22 cellular contexts compared by ENCODE assay signal in the genomic region with DNA sequence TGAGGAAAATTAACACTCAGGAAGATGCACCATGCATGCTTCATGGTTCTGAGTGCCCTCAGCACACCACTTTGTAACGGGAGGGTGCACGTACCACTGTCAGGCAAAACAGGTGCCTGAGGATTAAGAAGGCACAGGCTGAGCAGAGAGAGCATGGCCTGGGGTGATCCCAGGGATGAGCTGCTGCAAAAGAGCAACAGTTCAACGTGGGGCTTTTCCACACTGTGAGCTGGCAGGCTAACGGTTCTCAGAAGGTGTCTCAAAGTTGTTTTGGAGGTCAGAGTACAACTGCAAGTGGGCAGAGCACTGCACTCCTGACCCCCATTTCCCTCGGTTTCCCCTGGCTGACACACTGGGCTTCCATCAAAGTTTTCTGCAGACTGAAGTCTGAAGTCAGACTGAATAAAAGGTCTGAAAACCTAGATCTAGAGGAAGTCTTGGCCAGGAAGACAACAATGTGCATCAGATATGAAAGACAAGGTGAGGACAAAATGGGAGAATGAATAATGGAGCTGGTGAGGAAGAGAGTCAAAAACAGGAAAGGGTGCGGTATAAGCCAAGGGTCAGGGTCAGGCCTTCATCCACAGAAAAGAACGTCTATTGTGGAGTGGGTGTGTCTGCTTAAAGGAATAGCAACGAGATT. TPM values are rescaled to one million over a fixed set of nuclear protein-coding genes. Genes with fewer than 3 reads are reported as not detected.
DNase-seq lines count a peak whose midpoint lies in the region; ATAC-seq and TF ChIP-seq lines count a peak whose summit lies in the region.
"Had no signal": no experiment of that assay in that cellular context is flagged by ENCODE, and none has a peak within 500 bp of the region (broad histone marks: within the 10 kb centered on the region; RNA-seq: fewer than 3 reads in every experiment).

No MANE protein-coding gene starts in this region.

- H3K4me1 ChIP-seq in heart right ventricle (peaks cover 11 to 63% (median 34%) of the 10 kb centered on the region in 9 donors), uterus (no peaks in the 10 kb centered on the region)

- H3K4me1 Mint-ChIP-seq in T-helper 2 cell treated with Interferon-gamma antibody and Interleukin-4, amounts not matched to agents 5 μg/mL and 100 μg/mL, for 36 hours (ENCODE audit: low read depth), result peaks cover 16% of the 10 kb centered on the region
- H3K4me1 Mint-ChIP-seq in nephron progenitor cell, result peaks cover 29% of the 10 kb centered on the region
- H3K4me1 Mint-ChIP-seq in activated CD8-positive, alpha-beta T cell treated with anti-CD3 and anti-CD28 coated beads for 36 hours (ENCODE audit: low read depth), result peaks cover 15% of the 10 kb centered on the region

- no peak overlapping the region for H3K4me3 Mint-ChIP-seq in T-helper 2 cell treated with Interferon-gamma antibody and Interleukin-4, amounts not matched to agents 5 μg/mL and 100 μg/mL, for 36 hours
- no peak overlapping the region for H3K4me3 Mint-ChIP-seq in nephron progenitor cell
- no peak overlapping the region for H3K4me3 Mint-ChIP-seq in activated CD8-positive, alpha-beta T cell treated with anti-CD3 and anti-CD28 coated beads for 36 hours
- H3K4me3 Mint-ChIP-seq: activated T-helper 1 cell treated with anti-CD3 and anti-CD28 coated beads, Interleukin-12 subunit alpha, Interleukin-12 subunit beta, Interleukin-2, Interleukin-4 antibody, amounts not matched to agents 30 ng/mL and 10 ng/mL and 1 ng/mL, durations not matched to agents 14 hours and 24 hours and 36 hours; effector memory CD8-positive, alpha-beta T cell; stimulated activated effector memory CD8-positive, alpha-beta T cell treated with anti-CD3 and anti-CD28 coated beads, Interleukin-12 subunit alpha, Interleukin-12 subunit beta, amount 100 ng/mL, for 72 hours; type B pancreatic cell had no signal

- H3K27me3 ChIP-seq in heart right ventricle (no peaks in the 10 kb centered on the region), uterus (no peaks in the 10 kb centered on the region)
- H3K27me3 ChIP-seq: MG63 had no signal

- 42 to 43% methylated on average over 8 of the region's 8 CpGs for WGBS in heart right ventricle, 2 donors

- CTCF ChIA-PET in activated CD8-positive, alpha-beta T cell treated with anti-CD3 and anti-CD28 coated beads for 36 hours (lab: Charles Lee), result no interaction called here

- peak overlapping the region; percentile 35 for H3K27ac Mint-ChIP-seq in T-helper 2 cell treated with Interferon-gamma antibody and Interleukin-4, amounts not matched to agents 5 μg/mL and 100 μg/mL, for 36 hours
- peak overlapping the region; percentile 31 for H3K27ac Mint-ChIP-seq in nephron progenitor cell
- H3K27ac Mint-ChIP-seq in activated CD8-positive, alpha-beta T cell treated with anti-CD3 and anti-CD28 coated beads for 36 hours, result no peak overlapping the region
- H3K27ac Mint-ChIP-seq: activated T-helper 1 cell treated with anti-CD3 and anti-CD28 coated beads, Interleukin-12 subunit alpha, Interleukin-12 subunit beta, Interleukin-2, Interleukin-4 antibody, amounts not matched to agents 30 ng/mL and 10 ng/mL and 1 ng/mL, durations not matched to agents 14 hours and 24 hours and 36 hours; effector memory CD8-positive, alpha-beta T cell; stimulated activated effector memory CD8-positive, alpha-beta T cell treated with anti-CD3 and anti-CD28 coated beads, Interleukin-12 subunit alpha, Interleukin-12 subunit beta, amount 100 ng/mL, for 72 hours; type B pancreatic cell had no signal

- H3K4me3 ChIP-seq in heart right ventricle, result no peak overlapping the region
- H3K4me3 ChIP-seq in uterus, result no peak overlapping the region
- H3K4me3 ChIP-seq: MG63, PC-9 had no signal

- no peak for TF ChIP-seq CTCF in heart right ventricle (IDR thresholded peaks at IDR 0.05)
- no peak for TF ChIP-seq CTCF in nephron progenitor cell (IDR thresholded peaks at IDR 0.05)
- no peak for TF ChIP-seq CTCF in uterus (IDR thresholded peaks at IDR 0.05)
- no peak for TF ChIP-seq CTCF in activated CD8-positive, alpha-beta T cell treated with anti-CD3 and anti-CD28 coated beads for 36 hours (IDR thresholded peaks at IDR 0.05)
- TF ChIP-seq CTCF in GM10266 (IDR thresholded peaks at IDR 0.05; ENCODE audit: control insufficient read depth, insufficient read depth, low read depth, missing control alignments), result no peak
- no peak for TF ChIP-seq CTCF in GM13977 (IDR thresholded peaks at IDR 0.05; ENCODE audit: extremely low read depth, insufficient read depth, missing control alignments)

- ATAC-seq in heart right ventricle, result peak in 7 of 8 donors; percentile 51 to 82 (median 70)
- no peak for ATAC-seq in activated CD8-positive, alpha-beta T cell treated with anti-CD3 and anti-CD28 coated beads for 36 hours
- ATAC-seq: effector memory CD8-positive, alpha-beta T cell; stimulated activated effector memory CD8-positive, alpha-beta T cell treated with anti-CD3 and anti-CD28 coated beads, Interleukin-12 subunit alpha, Interleukin-12 subunit beta, amount 100 ng/mL, for 72 hours had no signal

- H3K27me3 Mint-ChIP-seq in T-helper 2 cell treated with Interferon-gamma antibody and Interleukin-4, amounts not matched to agents 5 μg/mL and 100 μg/mL, for 36 hours (ENCODE audit: low read depth), result no peaks in the 10 kb centered on the region
- H3K27me3 Mint-ChIP-seq in nephron progenitor cell (ENCODE audit: low read depth, poor library complexity), result no peaks in the 10 kb centered on the region
- no peaks in the 10 kb centered on the region for H3K27me3 Mint-ChIP-seq in activated CD8-positive, alpha-beta T cell treated with anti-CD3 and anti-CD28 coated beads for 36 hours
- H3K27me3 Mint-ChIP-seq: effector memory CD8-positive, alpha-beta T cell; type B pancreatic cell had no signal

- POLR2A ChIA-PET in activated CD8-positive, alpha-beta T cell treated with anti-CD3 and anti-CD28 coated beads for 36 hours (lab: Charles Lee), result no interaction called here

- in situ Hi-C loops in GM13977 (cut with MboI; ENCODE audit: low pct_unique_long_range_greater_than_20kb, low sequenced_read_pairs, unreplicated experiment), result no loop called here

- intact Hi-C loops in heart right ventricle (cut with DNase I) (no loop called here), uterus (cut with DNase I; ENCODE audit: low total_unique reads) (no loop called here)
- intact Hi-C loops in activated CD8-positive, alpha-beta T cell treated with anti-CD3 and anti-CD28 coated beads for 36 hours (cut with micrococcal nuclease), result no loop called here

- no peaks in the 10 kb centered on the region for H3K9me3 Mint-ChIP-seq in T-helper 2 cell treated with Interferon-gamma antibody and Interleukin-4, amounts not matched to agents 5 μg/mL and 100 μg/mL, for 36 hours
- peaks cover 13% of the 10 kb centered on the region for H3K9me3 Mint-ChIP-seq in nephron progenitor cell
- H3K9me3 Mint-ChIP-seq in activated CD8-positive, alpha-beta T cell treated with anti-CD3 and anti-CD28 coated beads for 36 hours, result no peaks in the 10 kb centered on the region
- H3K9me3 Mint-ChIP-seq: activated T-helper 1 cell treated with anti-CD3 and anti-CD28 coated beads, Interleukin-12 subunit alpha, Interleukin-12 subunit beta, Interleukin-2, Interleukin-4 antibody, amounts not matched to agents 30 ng/mL and 10 ng/mL and 1 ng/mL, durations not matched to agents 14 hours and 24 hours and 36 hours; effector memory CD8-positive, alpha-beta T cell; stimulated activated effector memory CD8-positive, alpha-beta T cell treated with anti-CD3 and anti-CD28 coated beads, Interleukin-12 subunit alpha, Interleukin-12 subunit beta, amount 100 ng/mL, for 72 hours; type B pancreatic cell had no signal

- H3K36me3 ChIP-seq in heart right ventricle, result no peaks in the 10 kb centered on the region
- H3K36me3 ChIP-seq in uterus, result no peaks in the 10 kb centered on the region
- H3K36me3 ChIP-seq: MG63 had no signal

- no peak for TF ChIP-seq POLR2A in uterus (IDR thresholded peaks at IDR 0.05)

- DNase-seq in T-helper 2 cell treated with Interferon-gamma antibody and Interleukin-4, amounts not matched to agents 5 μg/mL and 100 μg/mL, for 36 hours (ENCODE audit: low spot score), result no peak
- DNase-seq in T-helper 2 cell, result no peak
- DNase-seq in heart right ventricle, result no peak
- no peak for DNase-seq in nephron progenitor cell
- peak in 1 of 2 donors; percentile 34 for DNase-seq in uterus
- DNase-seq in activated CD8-positive, alpha-beta T cell treated with anti-CD3 and anti-CD28 coated beads for 36 hours, result no peak
- no peak for DNase-seq in GM10266 (ENCODE audit: extremely low spot score)
- DNase-seq in GM13977 (ENCODE audit: low spot score), result no peak
- DNase-seq: activated CD4-positive, alpha-beta T cell treated with anti-CD3 and anti-CD28 coated beads, Interleukin-2, amount 50 U/mL, for 48 hours; central memory CD4-positive, alpha-beta T cell; effector memory CD8-positive, alpha-beta T cell; H7; mesendoderm; MG63; NCI-H1694 treated with DMSO at 0.1 percent for 48 hours; NCI-H526 treated with DMSO at 0.1 percent for 48 hours; occipital lobe; PC-9 had no signal

- H3K36me3 Mint-ChIP-seq in T-helper 2 cell treated with Interferon-gamma antibody and Interleukin-4, amounts not matched to agents 5 μg/mL and 100 μg/mL, for 36 hours (ENCODE audit: low read depth), result peaks cover 9% of the 10 kb centered on the region
- peaks cover 14% of the 10 kb centered on the region for H3K36me3 Mint-ChIP-seq in nephron progenitor cell (ENCODE audit: low read depth)
- peaks cover 9% of the 10 kb centered on the region for H3K36me3 Mint-ChIP-seq in activated CD8-positive, alpha-beta T cell treated with anti-CD3 and anti-CD28 coated beads for 36 hours (ENCODE audit: low read depth)
- H3K36me3 Mint-ChIP-seq: stimulated activated effector memory CD8-positive, alpha-beta T cell treated with anti-CD3 and anti-CD28 coated beads, Interleukin-12 subunit alpha, Interleukin-12 subunit beta, amount 100 ng/mL, for 72 hours; type B pancreatic cell had no signal

- peak overlapping the region in 9 of 10 donors; percentile 14 to 77 (median 61) for H3K27ac ChIP-seq in heart right ventricle
- peak overlapping the region; percentile 44 to 52 for H3K27ac ChIP-seq in uterus
- H3K27ac ChIP-seq: C4-2B, PC-9 had no signal

- H3K9me3 ChIP-seq in heart right ventricle (no peaks in the 10 kb centered on the region), uterus (no peaks in the 10 kb centered on the region)
- H3K9me3 ChIP-seq: MG63 had no signal

RNA-seq across cellular contexts. Expression of a gene that starts 20.5 kb away (rescaled TPM):
- total RNA-seq in heart right ventricle (10 to 100 TPM in 8 of 10 donors, 1 to 10 TPM in 2; 9.3 to 16.1 (median 12.4) TPM), uterus (10 to 100 TPM in 3 of 4 donors, 1 to 10 TPM in 1; 5.8 to 24.6 (median 18.4) TPM)
- 10 to 100 TPM in 1 of 2 donors, 1 to 10 TPM in 1; 7.8 to 21.1 TPM for polyA plus RNA-seq in heart right ventricle
- total RNA-seq in activated CD8-positive, alpha-beta T cell treated with anti-CD3 and anti-CD28 coated beads for 36 hours, result 1 to 10 TPM; 3.0 to 3.9 TPM
